In the genomic region with DNA sequence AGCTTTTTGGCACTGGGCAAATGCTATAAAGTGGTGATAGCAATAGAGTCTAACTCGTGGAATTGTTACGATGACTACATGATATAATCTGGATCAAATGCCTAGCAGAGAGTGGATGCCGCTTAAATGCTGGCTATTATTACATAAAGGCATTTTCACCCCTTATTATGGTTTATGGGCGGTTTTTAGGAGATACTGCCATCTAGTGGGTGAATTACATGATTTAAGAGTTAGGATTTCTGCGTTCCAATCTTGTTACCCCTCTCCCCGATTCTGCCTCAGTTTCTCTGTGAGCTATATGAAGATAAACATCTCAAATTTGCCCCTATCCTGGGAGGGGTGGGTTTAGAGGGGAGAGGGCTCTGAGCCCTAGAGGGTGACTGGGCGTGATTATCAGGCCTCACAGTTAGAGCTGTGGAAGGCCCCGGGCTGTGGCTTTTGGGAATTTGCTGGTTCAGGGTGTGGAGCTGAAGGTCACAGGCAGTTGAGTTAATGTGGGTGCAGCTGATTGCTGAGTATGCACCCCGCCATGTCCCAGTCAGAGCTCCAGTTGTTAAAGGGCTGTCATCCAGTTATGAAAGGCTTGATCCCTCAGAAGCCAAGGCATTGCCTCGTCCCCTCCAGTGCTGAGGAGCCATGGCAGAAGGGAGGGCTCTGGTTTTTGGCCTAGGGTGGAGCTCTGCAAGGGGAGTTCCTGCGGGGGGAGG, we compare ENCODE assay signal across 1 cellular context.
TF ChIP-seq lines count a peak whose summit lies in the region.

No MANE protein-coding gene starts in this region.

TF ChIP-seq in HCT116, 20 proteins besides CTCF, POLR2A, EP300 and RAD21 (continued from another document):
- no peak for TF ChIP-seq TCF7L2 (IDR thresholded peaks at IDR 0.05; ENCODE audit: borderline replicate concordance, extremely low read depth, insufficient read depth, insufficient read length)
- TF ChIP-seq, protein P1, sequence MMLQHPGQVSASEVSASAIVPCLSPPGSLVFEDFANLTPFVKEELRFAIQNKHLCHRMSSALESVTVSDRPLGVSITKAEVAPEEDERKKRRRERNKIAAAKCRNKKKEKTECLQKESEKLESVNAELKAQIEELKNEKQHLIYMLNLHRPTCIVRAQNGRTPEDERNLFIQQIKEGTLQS (IDR thresholded peaks at IDR 0.05), result no peak
